ENCODE assay signal across 8 cellular contexts in the genomic region with DNA sequence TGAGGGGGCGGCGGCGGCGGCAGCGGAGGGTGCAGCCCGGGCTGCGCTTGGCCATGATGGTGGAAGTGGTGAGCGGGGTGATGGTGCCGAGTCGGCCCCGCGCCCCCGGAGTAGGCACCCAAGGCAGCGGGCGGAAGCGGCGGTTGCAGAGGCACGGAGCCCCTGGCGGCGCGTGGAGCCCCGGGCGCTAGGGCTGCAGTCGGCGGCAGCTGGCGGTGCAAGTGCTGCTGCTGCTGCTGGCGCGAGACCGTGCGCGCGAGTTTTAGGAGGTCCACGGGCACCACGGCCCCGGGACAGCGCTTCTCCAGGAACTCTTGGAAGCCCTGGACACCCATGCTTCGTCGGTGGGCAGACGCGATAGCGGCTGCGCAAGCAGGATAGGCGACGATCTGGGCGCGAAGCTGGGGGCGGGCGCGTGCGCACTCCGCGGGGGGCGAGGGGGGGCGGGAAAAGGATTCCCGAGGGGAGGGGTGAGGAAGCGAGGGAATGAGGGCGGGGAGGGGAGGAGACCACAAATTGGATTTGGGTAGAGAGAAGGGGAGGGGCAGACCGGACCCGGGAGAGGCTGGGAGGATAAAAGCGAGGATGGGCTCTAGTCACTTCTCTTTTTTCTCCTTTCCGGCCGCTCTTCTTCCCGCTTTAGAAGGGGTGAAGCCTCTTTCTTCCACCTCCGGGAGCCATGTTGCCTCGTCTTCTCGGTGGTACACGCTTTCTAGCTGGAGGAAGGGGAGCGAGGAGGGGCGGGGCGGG. TPM values are rescaled to one million over a fixed set of nuclear protein-coding genes. Genes with fewer than 3 reads are reported as not detected.
A peak's percentile ranks its signal among the peaks of the same experiment; 100 is the strongest.
DNase-seq lines count a peak whose midpoint lies in the region; ATAC-seq and TF ChIP-seq lines count a peak whose summit lies in the region.

A gene with protein sequence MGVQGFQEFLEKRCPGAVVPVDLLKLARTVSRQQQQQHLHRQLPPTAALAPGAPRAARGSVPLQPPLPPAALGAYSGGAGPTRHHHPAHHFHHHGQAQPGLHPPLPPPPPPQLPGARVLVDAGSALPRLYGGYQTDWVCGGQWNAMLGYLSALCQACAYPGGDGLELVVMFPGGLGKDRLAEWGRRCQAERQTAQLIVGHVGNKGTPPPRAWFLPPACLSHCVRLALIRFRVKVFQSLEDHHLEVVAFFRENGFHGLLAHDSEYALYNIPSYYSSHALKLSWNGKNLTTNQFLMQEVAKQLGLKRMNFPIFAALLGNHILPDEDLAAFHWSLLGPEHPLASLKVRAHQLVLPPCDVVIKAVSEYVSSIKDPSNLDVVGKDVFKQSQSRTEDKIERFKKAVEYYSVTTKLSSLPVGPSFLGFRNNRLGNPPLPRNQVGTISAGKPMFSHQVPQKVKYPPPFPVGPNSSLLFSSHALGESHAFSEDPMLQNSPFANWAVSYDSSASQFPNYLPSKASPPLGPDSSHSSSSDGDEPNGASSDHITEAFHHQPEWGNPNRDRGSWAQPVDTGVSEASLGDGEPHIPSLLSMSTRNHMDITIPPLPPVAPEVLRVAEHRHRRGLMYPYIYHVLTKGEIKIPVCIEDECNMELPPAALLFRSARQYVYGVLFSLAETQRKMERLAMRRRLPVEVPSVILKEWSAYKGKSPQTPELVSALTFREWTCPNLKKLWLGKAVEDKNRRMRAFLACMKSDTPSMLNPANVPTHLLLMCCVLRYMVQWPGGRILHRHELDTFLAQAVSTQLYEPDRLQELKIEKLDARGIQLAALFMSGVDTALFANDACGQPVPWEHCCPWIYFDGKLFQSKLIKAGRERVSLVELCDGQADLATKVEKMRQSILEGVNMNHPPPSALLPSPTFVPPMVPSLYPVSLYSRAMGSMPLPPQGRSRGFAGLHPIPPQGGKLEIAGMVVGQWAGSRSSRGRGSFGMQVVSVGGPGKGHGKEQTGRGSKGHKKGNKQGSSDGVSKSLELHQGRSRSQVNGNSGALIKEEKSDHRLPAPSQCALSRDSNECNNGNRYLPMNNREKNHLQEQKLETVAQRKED (minus strand): TSS at position 391 of the 750 bp plus-strand sequence. CDS start 56 bp downstream, at position 335.

- ATAC-seq in gastroesophageal sphincter, result peak; percentile 87

- H2AFZ ChIP-seq in MM.1S (ENCODE audit: low read length), result peak within 1 kb of the TSS; percentile 78; the same call in 1 of the 2 replicates

- H3K4me3 Mint-ChIP-seq in activated naive CD4-positive, alpha-beta T cell treated with anti-CD3 and anti-CD28 coated beads for 36 hours, result peak within 1 kb of the TSS; percentile 75

- peaks cover 33% of the 10 kb centered on the region for H3K4me1 ChIP-seq in DOHH2 (ENCODE audit: control insufficient read depth, low read length)
- peaks cover 11% of the 10 kb centered on the region; the same call in 1 of the 2 replicates for H3K4me1 ChIP-seq in MM.1S (ENCODE audit: low read length)
- peaks cover 0 to 35% (median 6%) of the 10 kb centered on the region in 3 donors for H3K4me1 ChIP-seq in gastroesophageal sphincter

- peak within 1 kb of the TSS; percentile 91 for H3K4me2 ChIP-seq in DOHH2 (ENCODE audit: low read length)
- peak within 1 kb of the TSS; percentile 85 for H3K4me2 ChIP-seq in MM.1S (ENCODE audit: low read depth, low read length)

- H3K79me2 ChIP-seq in DOHH2 (ENCODE audit: control insufficient read depth, low read length) (peaks cover 54% of the 10 kb centered on the region), MM.1S (ENCODE audit: low read length) (peaks cover 35% of the 10 kb centered on the region)

- WGBS in gastroesophageal sphincter (ENCODE audit: low coverage in 1 of 2), 2 donors, result 0 to 45% methylated on average over 1 to 3 of the region's 70 CpGs

- no peak for TF ChIP-seq CTCF in DOHH2 (IDR thresholded peaks at IDR 0.05; ENCODE audit: low read depth, low read length, poor library complexity, severe bottlenecking)
- TF ChIP-seq CTCF in MM.1S (IDR thresholded peaks at IDR 0.05; ENCODE audit: low read length), result no peak
- no peak for TF ChIP-seq CTCF in gastroesophageal sphincter (IDR thresholded peaks at IDR 0.05)

- H3K9ac ChIP-seq in MM.1S (ENCODE audit: low read length), result peak within 1 kb of the TSS; percentile 94

- H3K27ac ChIP-seq in DOHH2 (ENCODE audit: low read depth, low read length) (peak within 1 kb of the TSS; percentile 79), MM.1S (ENCODE audit: low read length) (peak within 1 kb of the TSS; percentile 70), gastroesophageal sphincter (peak within 1 kb of the TSS; percentile 90 to 95 (median 92)), substantia nigra (ENCODE audit: low read depth, low read length, poor library complexity, severe bottlenecking) (peak within 1 kb of the TSS; percentile 82)

- H3K36me3 ChIP-seq in DOHH2 (ENCODE audit: control insufficient read depth, low read length), result peaks cover 46% of the 10 kb centered on the region
- no peaks in the 10 kb centered on the region for H3K36me3 ChIP-seq in MM.1S (replicated peaks; ENCODE audit: insufficient read depth, low read length)
- H3K36me3 ChIP-seq in gastroesophageal sphincter, result no peaks in the 10 kb centered on the region

- H3K9me3 Mint-ChIP-seq in activated naive CD4-positive, alpha-beta T cell treated with anti-CD3 and anti-CD28 coated beads for 36 hours, result no peaks in the 10 kb centered on the region

- no peaks in the 10 kb centered on the region for H3K9me3 ChIP-seq in DOHH2 (ENCODE audit: control insufficient read depth, insufficient read depth, low read length)
- no peaks in the 10 kb centered on the region for H3K9me3 ChIP-seq in MM.1S (replicated peaks; ENCODE audit: insufficient read depth, low read length)
- H3K9me3 ChIP-seq in gastroesophageal sphincter, result no peaks in the 10 kb centered on the region

- peak in 1 of 2 donors; percentile 20 for TF ChIP-seq POLR2A in gastroesophageal sphincter (IDR thresholded peaks at IDR 0.05)

- no peak for TF ChIP-seq EP300 in gastroesophageal sphincter (IDR thresholded peaks at IDR 0.05)

- H3K4me1 Mint-ChIP-seq in activated naive CD4-positive, alpha-beta T cell treated with anti-CD3 and anti-CD28 coated beads for 36 hours (ENCODE audit: low read depth), result peaks cover 38% of the 10 kb centered on the region

- H3K4me3 ChIP-seq in DOHH2 (ENCODE audit: low read length), result peak within 1 kb of the TSS; percentile 86
- H3K4me3 ChIP-seq in MM.1S (ENCODE audit: low read length), result peak within 1 kb of the TSS; percentile 74
- H3K4me3 ChIP-seq in gastroesophageal sphincter, result peak within 1 kb of the TSS; percentile 86 to 99

- H3F3A ChIP-seq in DOHH2 (ENCODE audit: control insufficient read depth, insufficient read depth), result no peaks in the 10 kb centered on the region
- no peaks in the 10 kb centered on the region for H3F3A ChIP-seq in MM.1S (ENCODE audit: insufficient read depth, low read length)

- H4K20me1 ChIP-seq in DOHH2 (ENCODE audit: control insufficient read depth, insufficient read depth, low read depth, low read length), result peaks cover 23% of the 10 kb centered on the region; the same call in 1 of the 2 replicates
- no peaks in the 10 kb centered on the region for H4K20me1 ChIP-seq in MM.1S (ENCODE audit: insufficient read depth, low read length)

- peaks cover 20% of the 10 kb centered on the region for H3K36me3 Mint-ChIP-seq in activated naive CD4-positive, alpha-beta T cell treated with anti-CD3 and anti-CD28 coated beads for 36 hours (ENCODE audit: low read depth)

- in situ Hi-C loops in SK-MEL-5 (cut with HindIII; ENCODE audit: low pct_unique_long_range_greater_than_20kb, low sequenced_read_pairs), result no loop called here

- CTCF ChIA-PET in activated naive CD4-positive, alpha-beta T cell treated with anti-CD3 and anti-CD28 coated beads for 36 hours (lab: Charles Lee), result no interaction called here

- H3K27ac Mint-ChIP-seq in activated naive CD4-positive, alpha-beta T cell treated with anti-CD3 and anti-CD28 coated beads for 36 hours, result peak within 1 kb of the TSS; percentile 84

- intact Hi-C loops in activated naive CD4-positive, alpha-beta T cell treated with anti-CD3 and anti-CD28 coated beads for 36 hours (cut with micrococcal nuclease), result loop anchor here (1.0 to 5.0 kb wide), 6 partner anchors 139 to 819 kb away; a partner anchor contains a TSS

- no peaks in the 10 kb centered on the region for H3K27me3 Mint-ChIP-seq in activated naive CD4-positive, alpha-beta T cell treated with anti-CD3 and anti-CD28 coated beads for 36 hours (ENCODE audit: low read depth)

- H3K27me3 ChIP-seq in DOHH2 (ENCODE audit: control insufficient read depth, low read length) (no peaks in the 10 kb centered on the region), MM.1S (replicated peaks; ENCODE audit: insufficient read depth, low read length) (no peaks in the 10 kb centered on the region), gastroesophageal sphincter (no peaks in the 10 kb centered on the region)

- DNase-seq in H4 (ENCODE audit: low spot score), result peak; percentile 64
- DNase-seq in MM.1S, result peak; percentile 66
- peak; percentile 82 for DNase-seq in SK-MEL-5 (ENCODE audit: low read depth, low spot score)
- DNase-seq in activated naive CD4-positive, alpha-beta T cell treated with anti-CD3 and anti-CD28 coated beads for 36 hours, result peak; percentile 66
- DNase-seq in non-pigmented ciliary epithelial cell (ENCODE audit: low read depth), result peak; percentile 19
- peak in 48 of 49 donors; percentile 2 to 89 (median 60) for DNase-seq in substantia nigra (lab: John Stamatoyannopoulos, UW)

- no peaks in the 10 kb centered on the region for H3K9me2 ChIP-seq in DOHH2 (replicated peaks; ENCODE audit: control insufficient read depth, low read length)
- H3K9me2 ChIP-seq in MM.1S (replicated peaks; ENCODE audit: insufficient read depth, low read length), result no peaks in the 10 kb centered on the region

RNA-seq across cellular contexts. Expression of the gene that starts here (rescaled TPM):
- 8.2 and 8.4 TPM in 2 replicates for total RNA-seq in H4 (2014; rRNA removed; shearing (Covaris generic))
- 3.9 and 5.7 TPM in 2 replicates for total RNA-seq in SK-MEL-5 (2014; rRNA removed; shearing (Covaris generic))
- polyA plus RNA-seq in SK-MEL-5 (2015; cell fraction: cytosol; rRNA removed), result 6.2 and 8.3 TPM in 2 replicates
- 19.8 and 21.8 TPM in 2 replicates for polyA plus RNA-seq in SK-MEL-5 (2015; cell fraction: nucleus; rRNA removed)
- 1 to 10 TPM; 4.3 to 5.9 TPM for total RNA-seq in activated naive CD4-positive, alpha-beta T cell treated with anti-CD3 and anti-CD28 coated beads for 36 hours
- total RNA-seq in gastroesophageal sphincter, result 1 to 10 TPM; 4.6 to 7.7 (median 6.8) TPM

Comparison
In these comparisons a context has a peak if more than half of its experiments do, and no peak if none do; other contexts are left out.
1. Peak in every context shown above with its lines: DNase-seq, ATAC-seq, H3K4me3 ChIP-seq and H3K27ac ChIP-seq.
2. DNase-seq: peak in every context shown above with its lines; median percentile 82 in SK-MEL-5; 66 in MM.1S; 66 in activated naive CD4-positive, alpha-beta T cell treated with anti-CD3 and anti-CD28 coated beads for 36 hours; 64 in H4; 60 in substantia nigra; 19 in non-pigmented ciliary epithelial cell.